Comparison of ENCODE assay signal across 1 cellular context in genomic region chrX:47683171-47684145, GRCh38.
TF ChIP-seq lines count a peak whose summit lies in the region.

No MANE protein-coding gene starts in this region.

TF ChIP-seq in K562, 482 proteins besides CTCF, POLR2A, EP300 and RAD21 (continued from another document and continues in another):
- no peak for TF ChIP-seq HEY1 (CRISPR knock-in tag; IDR thresholded peaks at IDR 0.05; ENCODE audit: borderline replicate concordance)
- TF ChIP-seq, protein P1, sequence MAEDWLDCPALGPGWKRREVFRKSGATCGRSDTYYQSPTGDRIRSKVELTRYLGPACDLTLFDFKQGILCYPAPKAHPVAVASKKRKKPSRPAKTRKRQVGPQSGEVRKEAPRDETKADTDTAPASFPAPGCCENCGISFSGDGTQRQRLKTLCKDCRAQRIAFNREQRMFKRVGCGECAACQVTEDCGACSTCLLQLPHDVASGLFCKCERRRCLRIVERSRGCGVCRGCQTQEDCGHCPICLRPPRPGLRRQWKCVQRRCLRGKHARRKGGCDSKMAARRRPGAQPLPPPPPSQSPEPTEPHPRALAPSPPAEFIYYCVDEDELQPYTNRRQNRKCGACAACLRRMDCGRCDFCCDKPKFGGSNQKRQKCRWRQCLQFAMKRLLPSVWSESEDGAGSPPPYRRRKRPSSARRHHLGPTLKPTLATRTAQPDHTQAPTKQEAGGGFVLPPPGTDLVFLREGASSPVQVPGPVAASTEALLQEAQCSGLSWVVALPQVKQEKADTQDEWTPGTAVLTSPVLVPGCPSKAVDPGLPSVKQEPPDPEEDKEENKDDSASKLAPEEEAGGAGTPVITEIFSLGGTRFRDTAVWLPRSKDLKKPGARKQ (CRISPR knock-in tag; IDR thresholded peaks at IDR 0.05): no peak
- TF ChIP-seq BRD4 (IDR thresholded peaks at IDR 0.05): 0 out of 2 replicates have a peak, but pooled peaks have one; percentile 26
- TF ChIP-seq HNRNPUL1 (IDR thresholded peaks at IDR 0.05; ENCODE audit: low read length): no peak
- no peak for TF ChIP-seq IFI16 (CRISPR knock-in tag; IDR thresholded peaks at IDR 0.05)
- no peak for TF ChIP-seq PRPF4 (IDR thresholded peaks at IDR 0.05; ENCODE audit: insufficient read depth, low read depth, low read length, poor library complexity, severe bottlenecking)
- TF ChIP-seq HOXB6 (CRISPR knock-in tag; IDR thresholded peaks at IDR 0.05; ENCODE audit: borderline replicate concordance): no peak
- TF ChIP-seq CEBPG (CRISPR knock-in tag; IDR thresholded peaks at IDR 0.05): peak; percentile 33; the same call in 1 of the 2 replicates
- TF ChIP-seq CEBPG (tag; conservative IDR thresholded peaks at IDR 0.05 in 1 of 2, IDR thresholded peaks at IDR 0.05 in 1 of 2): no peak
- TF ChIP-seq PHB2 (IDR thresholded peaks at IDR 0.05; ENCODE audit: low read depth): peak; percentile 94
- TF ChIP-seq ZFX (CRISPR knock-in tag; IDR thresholded peaks at IDR 0.05): no peak
- no peak for TF ChIP-seq E2F3 (CRISPR knock-in tag; IDR thresholded peaks at IDR 0.05)
- no peak for TF ChIP-seq ZNF277 (CRISPR knock-in tag; IDR thresholded peaks at IDR 0.05; ENCODE audit: borderline replicate concordance)
- TF ChIP-seq KAT2B (IDR thresholded peaks at IDR 0.05; ENCODE audit: low read depth, low read length): no peak
- peak; percentile 93 to 96 for TF ChIP-seq TBL1XR1 (IDR thresholded peaks at IDR 0.05; ENCODE audit: low read length in 2 of 2)
- peak; percentile 95 for TF ChIP-seq PML (IDR thresholded peaks at IDR 0.05; ENCODE audit: low read length)
- TF ChIP-seq SIRT6 (IDR thresholded peaks at IDR 0.05; ENCODE audit: low read depth, low read length): no peak
- peak; percentile 97 for TF ChIP-seq TAL1 (IDR thresholded peaks at IDR 0.05)
- TF ChIP-seq ZZZ3 (IDR thresholded peaks at IDR 0.05): no peak
- peak; percentile 75; the same call in 1 of the 2 replicates for TF ChIP-seq ZNF274 (IDR thresholded peaks at IDR 0.05; ENCODE audit: borderline replicate concordance, low read depth, low read length)
- TF ChIP-seq ZNF23 (CRISPR knock-in tag; IDR thresholded peaks at IDR 0.05): no peak
- no peak for TF ChIP-seq CBX1 (IDR thresholded peaks at IDR 0.05; ENCODE audit: low read depth)
- TF ChIP-seq ZNF444 (CRISPR knock-in tag; IDR thresholded peaks at IDR 0.05): no peak
- TF ChIP-seq RAD51 (IDR thresholded peaks at IDR 0.05; ENCODE audit: borderline replicate concordance, low read depth): peak; percentile 24; the same call in 1 of the 2 replicates
- TF ChIP-seq SRSF9 (IDR thresholded peaks at IDR 0.05; ENCODE audit: borderline replicate concordance, low read depth, low read length): no peak
- no peak for TF ChIP-seq DNMT1 (IDR thresholded peaks at IDR 0.05)
- no peak for TF ChIP-seq TGIF2 (CRISPR knock-in tag; IDR thresholded peaks at IDR 0.05)
- TF ChIP-seq ZNF408 (CRISPR knock-in tag; IDR thresholded peaks at IDR 0.05; ENCODE audit: low read depth): no peak
- no peak for TF ChIP-seq KAT7 (CRISPR knock-in tag; IDR thresholded peaks at IDR 0.05; ENCODE audit: borderline replicate concordance)
- no peak for TF ChIP-seq MED1 (CRISPR knock-in tag; IDR thresholded peaks at IDR 0.05; ENCODE audit: borderline replicate concordance)
- no peak for TF ChIP-seq KLF1 (tag; IDR thresholded peaks at IDR 0.05)
- no peak for TF ChIP-seq MCM2 (IDR thresholded peaks at IDR 0.05; ENCODE audit: low read depth)
- no peak for TF ChIP-seq MTF1 (CRISPR knock-in tag; IDR thresholded peaks at IDR 0.05; ENCODE audit: borderline replicate concordance)
- TF ChIP-seq FOXP1 (CRISPR knock-in tag; IDR thresholded peaks at IDR 0.05): peak; percentile 37; the same call in 1 of the 2 replicates
- no peak; the same call in none of the 2 replicates for TF ChIP-seq SMARCC2 (IDR thresholded peaks at IDR 0.05; ENCODE audit: low read depth)
- TF ChIP-seq, protein P2, sequence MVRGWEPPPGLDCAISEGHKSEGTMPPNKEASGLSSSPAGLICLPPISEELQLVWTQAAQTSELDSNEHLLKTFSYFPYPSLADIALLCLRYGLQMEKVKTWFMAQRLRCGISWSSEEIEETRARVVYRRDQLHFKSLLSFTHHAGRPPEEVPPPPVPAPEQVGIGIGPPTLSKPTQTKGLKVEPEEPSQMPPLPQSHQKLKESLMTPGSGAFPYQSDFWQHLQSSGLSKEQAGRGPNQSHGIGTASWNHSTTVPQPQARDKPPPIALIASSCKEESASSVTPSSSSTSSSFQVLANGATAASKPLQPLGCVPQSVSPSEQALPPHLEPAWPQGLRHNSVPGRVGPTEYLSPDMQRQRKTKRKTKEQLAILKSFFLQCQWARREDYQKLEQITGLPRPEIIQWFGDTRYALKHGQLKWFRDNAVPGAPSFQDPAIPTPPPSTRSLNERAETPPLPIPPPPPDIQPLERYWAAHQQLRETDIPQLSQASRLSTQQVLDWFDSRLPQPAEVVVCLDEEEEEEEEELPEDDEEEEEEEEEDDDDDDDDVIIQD (CRISPR knock-in tag; IDR thresholded peaks at IDR 0.05): no peak
- TF ChIP-seq BRCA1 (IDR thresholded peaks at IDR 0.05): no peak
- no peak for TF ChIP-seq BRCA1 (CRISPR knock-in tag; IDR thresholded peaks at IDR 0.05)
- TF ChIP-seq SMARCB1 (IDR thresholded peaks at IDR 0.05; ENCODE audit: insufficient read length, low read depth): no peak
- TF ChIP-seq, protein P3, sequence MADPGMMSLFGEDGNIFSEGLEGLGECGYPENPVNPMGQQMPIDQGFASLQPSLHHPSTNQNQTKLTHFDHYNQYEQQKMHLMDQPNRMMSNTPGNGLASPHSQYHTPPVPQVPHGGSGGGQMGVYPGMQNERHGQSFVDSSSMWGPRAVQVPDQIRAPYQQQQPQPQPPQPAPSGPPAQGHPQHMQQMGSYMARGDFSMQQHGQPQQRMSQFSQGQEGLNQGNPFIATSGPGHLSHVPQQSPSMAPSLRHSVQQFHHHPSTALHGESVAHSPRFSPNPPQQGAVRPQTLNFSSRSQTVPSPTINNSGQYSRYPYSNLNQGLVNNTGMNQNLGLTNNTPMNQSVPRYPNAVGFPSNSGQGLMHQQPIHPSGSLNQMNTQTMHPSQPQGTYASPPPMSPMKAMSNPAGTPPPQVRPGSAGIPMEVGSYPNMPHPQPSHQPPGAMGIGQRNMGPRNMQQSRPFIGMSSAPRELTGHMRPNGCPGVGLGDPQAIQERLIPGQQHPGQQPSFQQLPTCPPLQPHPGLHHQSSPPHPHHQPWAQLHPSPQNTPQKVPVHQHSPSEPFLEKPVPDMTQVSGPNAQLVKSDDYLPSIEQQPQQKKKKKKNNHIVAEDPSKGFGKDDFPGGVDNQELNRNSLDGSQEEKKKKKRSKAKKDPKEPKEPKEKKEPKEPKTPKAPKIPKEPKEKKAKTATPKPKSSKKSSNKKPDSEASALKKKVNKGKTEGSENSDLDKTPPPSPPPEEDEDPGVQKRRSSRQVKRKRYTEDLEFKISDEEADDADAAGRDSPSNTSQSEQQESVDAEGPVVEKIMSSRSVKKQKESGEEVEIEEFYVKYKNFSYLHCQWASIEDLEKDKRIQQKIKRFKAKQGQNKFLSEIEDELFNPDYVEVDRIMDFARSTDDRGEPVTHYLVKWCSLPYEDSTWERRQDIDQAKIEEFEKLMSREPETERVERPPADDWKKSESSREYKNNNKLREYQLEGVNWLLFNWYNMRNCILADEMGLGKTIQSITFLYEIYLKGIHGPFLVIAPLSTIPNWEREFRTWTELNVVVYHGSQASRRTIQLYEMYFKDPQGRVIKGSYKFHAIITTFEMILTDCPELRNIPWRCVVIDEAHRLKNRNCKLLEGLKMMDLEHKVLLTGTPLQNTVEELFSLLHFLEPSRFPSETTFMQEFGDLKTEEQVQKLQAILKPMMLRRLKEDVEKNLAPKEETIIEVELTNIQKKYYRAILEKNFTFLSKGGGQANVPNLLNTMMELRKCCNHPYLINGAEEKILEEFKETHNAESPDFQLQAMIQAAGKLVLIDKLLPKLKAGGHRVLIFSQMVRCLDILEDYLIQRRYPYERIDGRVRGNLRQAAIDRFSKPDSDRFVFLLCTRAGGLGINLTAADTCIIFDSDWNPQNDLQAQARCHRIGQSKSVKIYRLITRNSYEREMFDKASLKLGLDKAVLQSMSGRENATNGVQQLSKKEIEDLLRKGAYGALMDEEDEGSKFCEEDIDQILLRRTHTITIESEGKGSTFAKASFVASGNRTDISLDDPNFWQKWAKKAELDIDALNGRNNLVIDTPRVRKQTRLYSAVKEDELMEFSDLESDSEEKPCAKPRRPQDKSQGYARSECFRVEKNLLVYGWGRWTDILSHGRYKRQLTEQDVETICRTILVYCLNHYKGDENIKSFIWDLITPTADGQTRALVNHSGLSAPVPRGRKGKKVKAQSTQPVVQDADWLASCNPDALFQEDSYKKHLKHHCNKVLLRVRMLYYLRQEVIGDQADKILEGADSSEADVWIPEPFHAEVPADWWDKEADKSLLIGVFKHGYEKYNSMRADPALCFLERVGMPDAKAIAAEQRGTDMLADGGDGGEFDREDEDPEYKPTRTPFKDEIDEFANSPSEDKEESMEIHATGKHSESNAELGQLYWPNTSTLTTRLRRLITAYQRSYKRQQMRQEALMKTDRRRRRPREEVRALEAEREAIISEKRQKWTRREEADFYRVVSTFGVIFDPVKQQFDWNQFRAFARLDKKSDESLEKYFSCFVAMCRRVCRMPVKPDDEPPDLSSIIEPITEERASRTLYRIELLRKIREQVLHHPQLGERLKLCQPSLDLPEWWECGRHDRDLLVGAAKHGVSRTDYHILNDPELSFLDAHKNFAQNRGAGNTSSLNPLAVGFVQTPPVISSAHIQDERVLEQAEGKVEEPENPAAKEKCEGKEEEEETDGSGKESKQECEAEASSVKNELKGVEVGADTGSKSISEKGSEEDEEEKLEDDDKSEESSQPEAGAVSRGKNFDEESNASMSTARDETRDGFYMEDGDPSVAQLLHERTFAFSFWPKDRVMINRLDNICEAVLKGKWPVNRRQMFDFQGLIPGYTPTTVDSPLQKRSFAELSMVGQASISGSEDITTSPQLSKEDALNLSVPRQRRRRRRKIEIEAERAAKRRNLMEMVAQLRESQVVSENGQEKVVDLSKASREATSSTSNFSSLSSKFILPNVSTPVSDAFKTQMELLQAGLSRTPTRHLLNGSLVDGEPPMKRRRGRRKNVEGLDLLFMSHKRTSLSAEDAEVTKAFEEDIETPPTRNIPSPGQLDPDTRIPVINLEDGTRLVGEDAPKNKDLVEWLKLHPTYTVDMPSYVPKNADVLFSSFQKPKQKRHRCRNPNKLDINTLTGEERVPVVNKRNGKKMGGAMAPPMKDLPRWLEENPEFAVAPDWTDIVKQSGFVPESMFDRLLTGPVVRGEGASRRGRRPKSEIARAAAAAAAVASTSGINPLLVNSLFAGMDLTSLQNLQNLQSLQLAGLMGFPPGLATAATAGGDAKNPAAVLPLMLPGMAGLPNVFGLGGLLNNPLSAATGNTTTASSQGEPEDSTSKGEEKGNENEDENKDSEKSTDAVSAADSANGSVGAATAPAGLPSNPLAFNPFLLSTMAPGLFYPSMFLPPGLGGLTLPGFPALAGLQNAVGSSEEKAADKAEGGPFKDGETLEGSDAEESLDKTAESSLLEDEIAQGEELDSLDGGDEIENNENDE (IDR thresholded peaks at IDR 0.05; ENCODE audit: low read depth, low read length): no peak
- TF ChIP-seq, protein P4, sequence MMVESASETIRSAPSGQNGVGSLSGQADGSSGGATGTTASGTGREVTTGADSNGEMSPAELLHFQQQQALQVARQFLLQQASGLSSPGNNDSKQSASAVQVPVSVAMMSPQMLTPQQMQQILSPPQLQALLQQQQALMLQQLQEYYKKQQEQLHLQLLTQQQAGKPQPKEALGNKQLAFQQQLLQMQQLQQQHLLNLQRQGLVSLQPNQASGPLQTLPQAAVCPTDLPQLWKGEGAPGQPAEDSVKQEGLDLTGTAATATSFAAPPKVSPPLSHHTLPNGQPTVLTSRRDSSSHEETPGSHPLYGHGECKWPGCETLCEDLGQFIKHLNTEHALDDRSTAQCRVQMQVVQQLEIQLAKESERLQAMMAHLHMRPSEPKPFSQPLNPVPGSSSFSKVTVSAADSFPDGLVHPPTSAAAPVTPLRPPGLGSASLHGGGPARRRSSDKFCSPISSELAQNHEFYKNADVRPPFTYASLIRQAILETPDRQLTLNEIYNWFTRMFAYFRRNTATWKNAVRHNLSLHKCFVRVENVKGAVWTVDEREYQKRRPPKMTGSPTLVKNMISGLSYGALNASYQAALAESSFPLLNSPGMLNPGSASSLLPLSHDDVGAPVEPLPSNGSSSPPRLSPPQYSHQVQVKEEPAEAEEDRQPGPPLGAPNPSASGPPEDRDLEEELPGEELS (CRISPR knock-in tag; IDR thresholded peaks at IDR 0.05; ENCODE audit: borderline replicate concordance): no peak
- no peak for TF ChIP-seq CCAR2 (IDR thresholded peaks at IDR 0.05; ENCODE audit: low read depth, low read length)
- peak; percentile 83 to 96 for TF ChIP-seq ARNT (IDR thresholded peaks at IDR 0.05)
- peak; percentile 86 for TF ChIP-seq FOXM1 (IDR thresholded peaks at IDR 0.05; ENCODE audit: low read depth)
- no peak for TF ChIP-seq FOXM1 (CRISPR knock-in tag; IDR thresholded peaks at IDR 0.05; ENCODE audit: low read depth)
- TF ChIP-seq ZNF175 (CRISPR knock-in tag; IDR thresholded peaks at IDR 0.05; ENCODE audit: low read depth): no peak
- no peak for TF ChIP-seq ELK3 (CRISPR knock-in tag; IDR thresholded peaks at IDR 0.05)
- no peak; the same call in 1 of the 2 replicates for TF ChIP-seq ESRRA (IDR thresholded peaks at IDR 0.05; ENCODE audit: borderline replicate concordance, low read depth)
- TF ChIP-seq COPS2 (conservative IDR thresholded peaks at IDR 0.05): no peak
- TF ChIP-seq E2F6 (IDR thresholded peaks at IDR 0.05; ENCODE audit: borderline replicate concordance in 1 of 2, extremely low read depth in 1 of 2, insufficient read depth in 1 of 2, insufficient read length in 1 of 2, low read depth in 1 of 2, low read length in 1 of 2, poor library complexity in 1 of 2, severe bottlenecking in 1 of 2): peak in 1 of 2 experiments; percentile 7
